ENCODE assay signal across 24 cellular contexts in genomic region chr1:93600663-93601062, GRCh38.
DNase-seq lines count a peak whose midpoint lies in the region; ATAC-seq, FAIRE-seq and TF ChIP-seq lines count a peak whose summit lies in the region.
"Had no signal": no experiment of that assay in that cellular context is flagged by ENCODE, and none has a peak within 500 bp of the region (broad histone marks: within the 10 kb centered on the region; RNA-seq: fewer than 3 reads in every experiment).

No MANE protein-coding gene starts in this region.

- no peak overlapping the region for H2AFZ ChIP-seq in PC-9
- no peak overlapping the region for H2AFZ ChIP-seq in HepG2 (ENCODE audit: low read length)
- H2AFZ ChIP-seq: neural progenitor cell had no signal

- no peak overlapping the region for H3K4me2 ChIP-seq in PC-9
- H3K4me2 ChIP-seq in HepG2 (ENCODE audit: low read depth, low read length) = no peak overlapping the region
- H3K4me2 ChIP-seq: BLaER1 treated with 17β-estradiol and CSF1 and Interleukin-3, amounts not matched to agents 10 nM and 100 nM; neural progenitor cell; SK-N-SH had no signal

- peaks cover 79% of the 10 kb centered on the region for H3K36me3 ChIP-seq in PC-9 (ENCODE audit: low read depth)
- no peaks in the 10 kb centered on the region for H3K36me3 ChIP-seq in body of pancreas (replicated peaks in 1 of 2; ENCODE audit: insufficient read depth in 1 of 2, low read depth in 2 of 2)
- peaks cover 22 to 69% of the 10 kb centered on the region in 2 experiments for H3K36me3 ChIP-seq in HepG2 (replicated peaks in 1 of 2; ENCODE audit: control insufficient read depth in 1 of 2, insufficient read depth in 2 of 2, low read length in 2 of 2)
- H3K36me3 ChIP-seq: HAP-1, neural progenitor cell, upper lobe of right lung had no signal

- H3K27me3 ChIP-seq in PC-9 (ENCODE audit: insufficient read depth, low read depth) (no peaks in the 10 kb centered on the region), body of pancreas (no peaks in the 10 kb centered on the region), HepG2 (ENCODE audit: control insufficient read depth in 1 of 2, insufficient read depth in 2 of 2, low read length in 2 of 2) (no peaks in the 10 kb centered on the region)
- H3K27me3 ChIP-seq: BLaER1 treated with 17β-estradiol and CSF1 and Interleukin-3, amounts not matched to agents 10 nM and 100 nM; neural progenitor cell; upper lobe of right lung had no signal

- H3K9me2 ChIP-seq in PC-9 (ENCODE audit: insufficient read depth) = no peaks in the 10 kb centered on the region
- H3K9me2 ChIP-seq: SK-N-SH had no signal

- BruUV-seq in PC-9 (replicated peaks; lab: Mats Ljungman, UMichigan) (no TSS peak), HepG2 (replicated peaks; lab: Mats Ljungman, UMichigan) (no TSS peak)

- DNase-seq in PC-9 (no peak), body of pancreas (peak; percentile 42 to 85 (median 58)), HepG2 (ENCODE audit: low spot score) (no peak), posterior vena cava (ENCODE audit: low spot score) (peak; percentile 62), NCI-H345 treated with DMSO at 0.1 percent for 48 hours (lab: John Stamatoyannopoulos, UW; ENCODE audit: unreplicated experiment) (no peak), NCI-H1092 treated with DMSO at 0.1 percent for 48 hours (lab: John Stamatoyannopoulos, UW) (no peak)
- DNase-seq in activated CD8-positive, alpha-beta T cell treated with anti-CD3 and anti-CD28 coated beads, Interleukin-2, amount 10 ng/mL, durations not matched to agents 7 days and 5 days = no peak
- DNase-seq: activated CD4-positive, CD25-positive, alpha-beta regulatory T cell; activated CD8-positive, alpha-beta memory T cell treated with anti-CD3 and anti-CD28 coated beads, Interleukin-2, amount 10 ng/mL, durations not matched to agents 7 days and 5 days; activated naive CD4-positive, alpha-beta T cell; activated T-cell treated with anti-CD3 and anti-CD28 coated beads, Interleukin-2, amount 50 U/mL, for 72 hours; COR-L47; dermis blood vessel endothelial cell; NCI-H146; SK-N-SH; stimulated activated CD4-positive, alpha-beta T cell treated with anti-CD3 and anti-CD28 coated beads, Interleukin-15, amount 100 ng/mL, for 24 hours; upper lobe of right lung had no signal

- CTCF ChIA-PET in PC-9 (lab: Charles Lee) = no interaction called here
- CTCF ChIA-PET in HepG2 (lab: Yijun Ruan, JAX; ENCODE audit: low intra/inter-chr PET ratio, low total read pairs) = no interaction called here
- CTCF ChIA-PET in activated CD8-positive, alpha-beta T cell treated with anti-CD3 and anti-CD28 coated beads, Interleukin-2, amount 10 ng/mL, durations not matched to agents 7 days and 5 days (lab: Charles Lee) = no interaction called here

- TF ChIP-seq POLR2A in body of pancreas (IDR thresholded peaks at IDR 0.05) (no peak), HepG2 (IDR thresholded peaks at IDR 0.05; ENCODE audit: insufficient read depth in 1 of 2, low read depth in 2 of 2, low read length in 2 of 2) (no peak; a peak in 1 of 4 replicates)

- intact Hi-C loops in PC-9 (cut with micrococcal nuclease; ENCODE audit: unreplicated experiment) (no loop called here), body of pancreas (cut with DNase I) (no loop called here), HepG2 (cut with micrococcal nuclease; ENCODE audit: unreplicated experiment) (no loop called here), posterior vena cava (cut with DNase I) (no loop called here)

- no peaks in the 10 kb centered on the region for H3K9me3 ChIP-seq in PC-9 (ENCODE audit: insufficient read depth, low read depth)
- H3K9me3 ChIP-seq in body of pancreas = no peaks in the 10 kb centered on the region
- H3K9me3 ChIP-seq in HepG2 (ENCODE audit: low read length) = no peaks in the 10 kb centered on the region
- H3K9me3 ChIP-seq: HAP-1, SK-N-SH, upper lobe of right lung had no signal

- no peak for FAIRE-seq in HepG2 (lab: Jason Lieb, UNC)
- FAIRE-seq: GM12892 had no signal

- no peak overlapping the region for H3K4me3 ChIP-seq in PC-9
- H3K4me3 ChIP-seq in body of pancreas = no peak overlapping the region
- H3K4me3 ChIP-seq in HepG2 (replicated peaks in 1 of 3; ENCODE audit: insufficient read depth in 1 of 3, low read depth in 2 of 3, low read length in 3 of 3) = no peak overlapping the region
- H3K4me3 ChIP-seq: BLaER1 treated with 17β-estradiol and CSF1 and Interleukin-3, amounts not matched to agents 10 nM and 100 nM; HAP-1; neural progenitor cell; upper lobe of right lung had no signal

- no peak for TF ChIP-seq RAD21 in HepG2 (CRISPR knock-in tag; IDR thresholded peaks at IDR 0.05)

- H4K20me1 ChIP-seq in PC-9 (ENCODE audit: insufficient read depth) = peaks cover 100% of the 10 kb centered on the region
- H4K20me1 ChIP-seq in HepG2 (ENCODE audit: insufficient read depth, low read length) = peaks cover 15% of the 10 kb centered on the region; the same call in 1 of the 2 replicates

- TF ChIP-seq EP300 in HepG2 (IDR thresholded peaks at IDR 0.05; ENCODE audit: low read depth in 2 of 2, low read length in 2 of 2) = no peak
- no peak for TF ChIP-seq EP300 in HepG2 (CRISPR knock-in tag; IDR thresholded peaks at IDR 0.05; ENCODE audit: borderline replicate concordance)

- H3F3A ChIP-seq in PC-9 (ENCODE audit: insufficient read depth, low read depth) = peaks cover 95% of the 10 kb centered on the region

- H3K4me1 Mint-ChIP-seq in activated CD8-positive, alpha-beta T cell treated with anti-CD3 and anti-CD28 coated beads, Interleukin-2, amount 10 ng/mL, durations not matched to agents 7 days and 5 days (ENCODE audit: low read depth) = no peaks in the 10 kb centered on the region
- H3K4me1 Mint-ChIP-seq: activated CD8-positive, alpha-beta memory T cell treated with anti-CD3 and anti-CD28 coated beads, Interleukin-2, amount 10 ng/mL, durations not matched to agents 7 days and 5 days had no signal

- no peak overlapping the region for H3K27ac Mint-ChIP-seq in activated CD8-positive, alpha-beta T cell treated with anti-CD3 and anti-CD28 coated beads, Interleukin-2, amount 10 ng/mL, durations not matched to agents 7 days and 5 days
- H3K27ac Mint-ChIP-seq: activated CD8-positive, alpha-beta memory T cell treated with anti-CD3 and anti-CD28 coated beads, Interleukin-2, amount 10 ng/mL, durations not matched to agents 7 days and 5 days; activated T-cell treated with anti-CD3 and anti-CD28 coated beads, Interleukin-2, amount 50 U/mL, for 72 hours; neural progenitor cell; stimulated activated effector memory CD8-positive, alpha-beta T cell treated with anti-CD3 and anti-CD28 coated beads, Interleukin-12 subunit alpha, Interleukin-12 subunit beta, amount 100 ng/mL, for 72 hours had no signal

- TF ChIP-seq CTCF in PC-9 (conservative IDR thresholded peaks at IDR 0.05) = no peak
- TF ChIP-seq CTCF in body of pancreas (IDR thresholded peaks at IDR 0.05) = no peak
- no peak for TF ChIP-seq CTCF in HepG2 (CRISPR knock-in tag; IDR thresholded peaks at IDR 0.05)

- 0 out of 2 replicates have a peak overlapping the region, but pooled peaks have one; percentile 33 for H3K27ac ChIP-seq in PC-9
- no peak overlapping the region for H3K27ac ChIP-seq in body of pancreas
- no peak overlapping the region for H3K27ac ChIP-seq in HepG2 (ENCODE audit: extremely low read length, insufficient read depth, low read length)
- H3K27ac ChIP-seq: BLaER1 treated with 17β-estradiol and CSF1 and Interleukin-3, amounts not matched to agents 10 nM and 100 nM; neural progenitor cell; upper lobe of right lung had no signal

- in situ Hi-C loops in HepG2 (cut with HindIII; ENCODE audit: extremely low pct_ligation_motif_present, low pct_unique_long_range_greater_than_20kb) = no loop called here

- peaks cover 100% of the 10 kb centered on the region for H3K79me2 ChIP-seq in PC-9 (ENCODE audit: low read depth)
- peaks cover 25% of the 10 kb centered on the region for H3K79me2 ChIP-seq in HepG2 (ENCODE audit: insufficient read depth, low read length)

- ATAC-seq in body of pancreas (peak; percentile 36), HepG2 (no peak), HG03095 (IDR thresholded peaks at IDR 0.05; ENCODE audit: unreplicated experiment) (no peak)
- ATAC-seq in activated CD8-positive, alpha-beta T cell treated with anti-CD3 and anti-CD28 coated beads, Interleukin-2, amount 10 ng/mL, durations not matched to agents 7 days and 5 days = no peak
- ATAC-seq: activated CD8-positive, alpha-beta memory T cell treated with anti-CD3 and anti-CD28 coated beads, Interleukin-2, amount 10 ng/mL, durations not matched to agents 7 days and 5 days; activated T-cell treated with anti-CD3 and anti-CD28 coated beads, Interleukin-2, amount 50 U/mL, for 72 hours; esophagus mucosa; stimulated activated effector memory CD8-positive, alpha-beta T cell treated with anti-CD3 and anti-CD28 coated beads, Interleukin-12 subunit alpha, Interleukin-12 subunit beta, amount 100 ng/mL, for 72 hours; upper lobe of right lung had no signal

- POLR2A ChIA-PET in PC-9 (lab: Charles Lee; ENCODE audit: unreplicated experiment) = no interaction called here
- POLR2A ChIA-PET in HepG2 (lab: Yijun Ruan, JAX) = interaction anchor here (1.0 to 4.8 kb wide), 4 partner anchors 9 to 17 kb away, joined by 3 to 25 read pairs (median 9); no protein-coding TSS in a partner anchor
- POLR2A ChIA-PET in activated CD8-positive, alpha-beta T cell treated with anti-CD3 and anti-CD28 coated beads, Interleukin-2, amount 10 ng/mL, durations not matched to agents 7 days and 5 days (lab: Charles Lee) = no interaction called here

- H3K27me3 Mint-ChIP-seq in activated CD8-positive, alpha-beta T cell treated with anti-CD3 and anti-CD28 coated beads, Interleukin-2, amount 10 ng/mL, durations not matched to agents 7 days and 5 days (ENCODE audit: low read depth) = peaks cover 22% of the 10 kb centered on the region

- 37 to 43% methylated on average over 2 of the region's 2 CpGs for WGBS in body of pancreas, 2 donors
- WGBS in HepG2 (ENCODE audit: low lambda C conversion rate) = 100% methylated on average over 1 of the region's 2 CpGs

- H3K4me1 ChIP-seq in PC-9 (replicated peaks; ENCODE audit: insufficient read depth) = peaks cover 7% of the 10 kb centered on the region
- H3K4me1 ChIP-seq in body of pancreas = peaks cover 22% of the 10 kb centered on the region
- peaks cover 73% of the 10 kb centered on the region for H3K4me1 ChIP-seq in HepG2 (ENCODE audit: insufficient read depth, low read length)
- H3K4me1 ChIP-seq: HAP-1, neural progenitor cell had no signal

- no peaks in the 10 kb centered on the region for H3K36me3 Mint-ChIP-seq in activated CD8-positive, alpha-beta T cell treated with anti-CD3 and anti-CD28 coated beads, Interleukin-2, amount 10 ng/mL, durations not matched to agents 7 days and 5 days (ENCODE audit: low read depth)
- H3K36me3 Mint-ChIP-seq: stimulated activated effector memory CD8-positive, alpha-beta T cell treated with anti-CD3 and anti-CD28 coated beads, Interleukin-12 subunit alpha, Interleukin-12 subunit beta, amount 100 ng/mL, for 72 hours had no signal

- H3K9ac ChIP-seq in HepG2 (ENCODE audit: insufficient read depth, low read depth, low read length) = no peak overlapping the region
- H3K9ac ChIP-seq: BLaER1 treated with 17β-estradiol and CSF1 and Interleukin-3, amounts not matched to agents 10 nM and 100 nM; neural progenitor cell; SK-N-SH had no signal

- H3K9me3 Mint-ChIP-seq in activated CD8-positive, alpha-beta T cell treated with anti-CD3 and anti-CD28 coated beads, Interleukin-2, amount 10 ng/mL, durations not matched to agents 7 days and 5 days (ENCODE audit: insufficient read depth) = no peaks in the 10 kb centered on the region
- H3K9me3 Mint-ChIP-seq: activated T-cell treated with anti-CD3 and anti-CD28 coated beads, Interleukin-2, amount 50 U/mL, for 72 hours; stimulated activated effector memory CD8-positive, alpha-beta T cell treated with anti-CD3 and anti-CD28 coated beads, Interleukin-12 subunit alpha, Interleukin-12 subunit beta, amount 100 ng/mL, for 72 hours had no signal

- no peak overlapping the region for H3K4me3 Mint-ChIP-seq in activated CD8-positive, alpha-beta T cell treated with anti-CD3 and anti-CD28 coated beads, Interleukin-2, amount 10 ng/mL, durations not matched to agents 7 days and 5 days
- H3K4me3 Mint-ChIP-seq: activated CD8-positive, alpha-beta memory T cell treated with anti-CD3 and anti-CD28 coated beads, Interleukin-2, amount 10 ng/mL, durations not matched to agents 7 days and 5 days; activated T-cell treated with anti-CD3 and anti-CD28 coated beads, Interleukin-2, amount 50 U/mL, for 72 hours; neural progenitor cell; stimulated activated effector memory CD8-positive, alpha-beta T cell treated with anti-CD3 and anti-CD28 coated beads, Interleukin-12 subunit alpha, Interleukin-12 subunit beta, amount 100 ng/mL, for 72 hours had no signal

Comparison
In these comparisons a context has a peak if more than half of its experiments do, and no peak if none do; other contexts are left out.
1. DNase-seq: peak in body of pancreas (4 of 4) and posterior vena cava (single experiment); none in PC-9 (0 of 2), HepG2 (single experiment), NCI-H345 treated with DMSO at 0.1 percent for 48 hours (single experiment), activated CD8-positive, alpha-beta T cell treated with anti-CD3 and anti-CD28 coated beads, Interleukin-2, amount 10 ng/mL, durations not matched to agents 7 days and 5 days (single experiment) and NCI-H1092 treated with DMSO at 0.1 percent for 48 hours (single experiment).